Comparison of ENCODE assay signal across 10 cellular contexts in the genomic region with DNA sequence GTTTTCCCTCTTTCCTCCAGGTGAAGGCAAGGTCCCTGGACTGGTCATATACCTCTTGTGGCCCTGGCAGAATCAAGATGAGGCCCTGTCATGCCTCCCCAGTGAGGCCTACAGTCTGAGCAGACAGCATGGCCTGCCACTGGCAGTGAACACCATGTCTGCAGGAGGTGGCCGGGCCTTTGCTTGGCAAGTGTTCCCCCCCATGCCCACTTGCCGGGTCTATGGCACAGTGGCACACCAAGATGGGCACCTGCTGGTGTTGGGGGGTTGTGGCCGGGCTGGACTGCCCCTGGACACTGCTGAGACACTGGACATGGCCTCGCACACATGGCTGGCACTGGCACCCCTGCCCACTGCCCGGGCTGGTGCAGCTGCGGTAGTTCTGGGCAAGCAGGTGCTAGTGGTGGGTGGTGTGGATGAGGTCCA. TPM values are rescaled to one million over a fixed set of nuclear protein-coding genes. Genes with fewer than 3 reads are reported as not detected.
DNase-seq lines count a peak whose midpoint lies in the region; ATAC-seq and TF ChIP-seq lines count a peak whose summit lies in the region.
"Had no signal": no experiment of that assay in that cellular context is flagged by ENCODE, and none has a peak within 500 bp of the region (broad histone marks: within the 10 kb centered on the region; RNA-seq: fewer than 3 reads in every experiment).

No MANE protein-coding gene starts in this region.

- no peak for TF ChIP-seq EP300 in suprapubic skin (IDR thresholded peaks at IDR 0.05)

- H2BK12ac ChIP-seq in mesenchymal stem cell (ENCODE audit: low read length in 2 of 2) = peak overlapping the region in 1 of 2 experiments; percentile 85

- H3K4me1 ChIP-seq in IMR-90 (ENCODE audit: control insufficient read depth, insufficient read depth, low read length) (peaks cover 23% of the 10 kb centered on the region), mesenchymal stem cell (ENCODE audit: control insufficient read depth, insufficient read depth, low read depth, low read length) (peaks cover 30% of the 10 kb centered on the region), suprapubic skin (peaks cover 41% of the 10 kb centered on the region)

- intact Hi-C loops in IMR-90 (cut with micrococcal nuclease) = loop anchor here (5.0 kb wide), 1 partner anchor 125 kb away; no protein-coding TSS in a partner anchor

- TF ChIP-seq POLR2A in IMR-90 (IDR thresholded peaks at IDR 0.05; ENCODE audit: low read depth, low read length) (no peak), suprapubic skin (IDR thresholded peaks at IDR 0.05) (no peak)

- H2BK5ac ChIP-seq in IMR-90 (ENCODE audit: low read depth, low read length, poor library complexity, severe bottlenecking) = peak overlapping the region; percentile 28
- H2BK5ac ChIP-seq in mesenchymal stem cell (ENCODE audit: low read depth, low read length, poor library complexity, severe bottlenecking) = no peak overlapping the region

- H4K8ac ChIP-seq in IMR-90 (ENCODE audit: low read depth in 2 of 2, low read length in 2 of 2) (no peak overlapping the region), mesenchymal stem cell (ENCODE audit: low read length) (peak overlapping the region; percentile 8)

- H2BK20ac ChIP-seq in IMR-90 (ENCODE audit: low read depth, low read length) = no peak overlapping the region

- H3K36me3 Mint-ChIP-seq in chondrocyte (ENCODE audit: low read depth) = peaks cover 3% of the 10 kb centered on the region

- dilution Hi-C loops in IMR-90 (cut with HindIII; ENCODE audit: low sequenced_read_pairs, unreplicated experiment) = no loop called here

- H3K23ac ChIP-seq in IMR-90 (ENCODE audit: low read depth, low read length) (0 out of 2 replicates have a peak overlapping the region, but pooled peaks have one; percentile 16), mesenchymal stem cell (ENCODE audit: low read length in 2 of 2) (peak overlapping the region in 1 of 2 experiments; percentile 1)

- H3K4me1 Mint-ChIP-seq in chondrocyte (ENCODE audit: low read depth) = peaks cover 31% of the 10 kb centered on the region

- TF ChIP-seq RAD21 in IMR-90 (IDR thresholded peaks at IDR 0.05; ENCODE audit: low read length) = no peak

- TF ChIP-seq CTCF in IMR-90 (conservative IDR thresholded peaks at IDR 0.05; ENCODE audit: low read depth, low read length) (no peak), chondrocyte (IDR thresholded peaks at IDR 0.05) (no peak), suprapubic skin (IDR thresholded peaks at IDR 0.05) (no peak)

- H3K27me3 Mint-ChIP-seq in chondrocyte (ENCODE audit: low read depth) = no peaks in the 10 kb centered on the region

- H3K27ac ChIP-seq in IMR-90 (ENCODE audit: insufficient read depth, low read length) (no peak overlapping the region), mesenchymal stem cell (ENCODE audit: low read length, poor library complexity, severe bottlenecking) (no peak overlapping the region), suprapubic skin (no peak overlapping the region)

- peak overlapping the region; percentile 74 for H3K27ac Mint-ChIP-seq in chondrocyte (ENCODE audit: unreplicated experiment)

- H3K4ac ChIP-seq in IMR-90 (ENCODE audit: low read depth, low read length) (peak overlapping the region; percentile 48), mesenchymal stem cell (ENCODE audit: low read depth in 1 of 2, low read length in 2 of 2) (peak overlapping the region; percentile 3 to 56)

- peak overlapping the region; percentile 96 for H2AK9ac ChIP-seq in IMR-90 (replicated peaks; ENCODE audit: low read depth, low read length, poor library complexity)

- BruUV-seq in IMR-90 (replicated peaks; lab: Mats Ljungman, UMichigan) = no TSS peak

- CTCF ChIA-PET in IMR-90 (lab: Yijun Ruan, JAX) = no interaction called here

- 0 out of 2 replicates have a peak overlapping the region, but pooled peaks have one; percentile 50 for H3K4me3 ChIP-seq in IMR-90 (ENCODE audit: insufficient read depth, low read depth, low read length)
- H3K4me3 ChIP-seq in mesenchymal stem cell (ENCODE audit: insufficient read depth in 1 of 2, low read depth in 1 of 2, low read length in 2 of 2) = peak overlapping the region in 1 of 2 experiments; percentile 92
- peak overlapping the region; percentile 80 for H3K4me3 ChIP-seq in suprapubic skin

- no peaks in the 10 kb centered on the region for H3K9me3 Mint-ChIP-seq in chondrocyte (ENCODE audit: low read depth)
- H3K9me3 Mint-ChIP-seq: activated T-cell treated with anti-CD3 and anti-CD28 coated beads, Interleukin-2, amount 50 U/mL, for 4 hours had no signal

- H4K5ac ChIP-seq in IMR-90 (ENCODE audit: low read depth, low read length) = no peak overlapping the region

- H3K9me1 ChIP-seq in IMR-90 (ENCODE audit: insufficient read depth, low read length) = peaks cover 24% of the 10 kb centered on the region

- H3K14ac ChIP-seq in IMR-90 (replicated peaks; ENCODE audit: low read depth, low read length) (no peak overlapping the region), mesenchymal stem cell (ENCODE audit: low read length in 2 of 2) (peak overlapping the region in 1 of 2 experiments; percentile 23)

- no peak for DNase-seq in IMR-90
- DNase-seq in chondrocyte (ENCODE audit: low spot score) = no peak
- DNase-seq in mesenchymal stem cell = no peak
- DNase-seq in suprapubic skin (ENCODE audit: low spot score in 2 of 2) = no peak
- no peak for DNase-seq in pons (ENCODE audit: low spot score)
- DNase-seq in HPDE6-E6E7 (ENCODE audit: extremely low spot score) = no peak
- DNase-seq in activated CD8-positive, alpha-beta memory T cell treated with anti-CD3 and anti-CD28 coated beads, Interleukin-2, amount 50 U/mL, for 48 hours = no peak
- no peak for DNase-seq in SW480 (ENCODE audit: low spot score)
- DNase-seq: activated T-cell treated with anti-CD3 and anti-CD28 coated beads, Interleukin-2, amount 50 U/mL, for 4 hours; SIG-M5 had no signal

- H3K79me1 ChIP-seq in IMR-90 (ENCODE audit: low read depth in 1 of 2, low read length in 2 of 2) = peaks cover 12 to 41% of the 10 kb centered on the region in 2 experiments; a peak in 3 of 4 replicates
- peaks cover 19% of the 10 kb centered on the region for H3K79me1 ChIP-seq in mesenchymal stem cell (replicated peaks; ENCODE audit: low read length, poor library complexity, severe bottlenecking)

- H2BK120ac ChIP-seq in IMR-90 (ENCODE audit: low read depth, low read length) (no peak overlapping the region), mesenchymal stem cell (ENCODE audit: low read depth, low read length) (peak overlapping the region; percentile 85)

- no peak overlapping the region for H3K18ac ChIP-seq in IMR-90 (ENCODE audit: low read depth, low read length)
- peak overlapping the region; percentile 4 to 48 for H3K18ac ChIP-seq in mesenchymal stem cell (ENCODE audit: low read depth in 1 of 2, low read length in 2 of 2)

- 100% methylated on average over 1 of the region's 6 CpGs; no CpG with 5 or more reads in 1 of the 2 experiments for WGBS in IMR-90 (ENCODE audit: extremely low coverage in 2 of 2, insufficient read length in 1 of 2), 2 experiments
- WGBS in mesenchymal stem cell = 96% methylated on average over 6 of the region's 6 CpGs
- WGBS in suprapubic skin = 47% methylated on average over 5 of the region's 6 CpGs

- no peak overlapping the region for H4K91ac ChIP-seq in IMR-90 (ENCODE audit: insufficient read depth, low read depth, low read length)
- H4K91ac ChIP-seq in mesenchymal stem cell (ENCODE audit: low read length) = peak overlapping the region; percentile 52

- H2AFZ ChIP-seq in IMR-90 (replicated peaks; ENCODE audit: low read length, poor library complexity) (peak overlapping the region; percentile 69), mesenchymal stem cell (ENCODE audit: low read depth, low read length) (no peak overlapping the region)

- H4K20me1 ChIP-seq in IMR-90 (ENCODE audit: insufficient read depth, low read length) = no peaks in the 10 kb centered on the region

- H3K9me3 ChIP-seq in IMR-90 (ENCODE audit: control insufficient read depth, insufficient read depth, low read length) (no peaks in the 10 kb centered on the region), mesenchymal stem cell (ENCODE audit: control insufficient read depth, low read length) (no peaks in the 10 kb centered on the region), suprapubic skin (no peaks in the 10 kb centered on the region)

- H2AK5ac ChIP-seq in IMR-90 (ENCODE audit: low read depth, low read length) (peak overlapping the region; percentile 58; the same call in 1 of the 2 replicates), mesenchymal stem cell (ENCODE audit: low read length, severe bottlenecking) (no peak overlapping the region)

- H3K56ac ChIP-seq in IMR-90 (ENCODE audit: extremely low read depth, insufficient read depth, low read length) = no peak overlapping the region

- POLR2A ChIA-PET in IMR-90 (lab: Charles Lee; ENCODE audit: unreplicated experiment) = no interaction called here

- no peak for ATAC-seq in IMR-90 (ENCODE audit: low read depth)
- ATAC-seq: activated T-cell treated with anti-CD3 and anti-CD28 coated beads, Interleukin-2, amount 50 U/mL, for 4 hours had no signal

- H2BK15ac ChIP-seq in IMR-90 (ENCODE audit: low read depth, low read length) (no peak overlapping the region), mesenchymal stem cell (ENCODE audit: low read depth, poor library complexity, severe bottlenecking) (peak overlapping the region; percentile 44)

- peak overlapping the region; percentile 81 for H3K4me2 ChIP-seq in IMR-90 (ENCODE audit: low read depth, low read length)
- H3K4me2 ChIP-seq in mesenchymal stem cell (ENCODE audit: low read length, poor library complexity, severe bottlenecking) = peak overlapping the region; percentile 64

- H3K27me3 ChIP-seq in IMR-90 (ENCODE audit: control insufficient read depth, insufficient read depth, low read length) (no peaks in the 10 kb centered on the region), mesenchymal stem cell (ENCODE audit: control insufficient read depth in 1 of 2, insufficient read depth in 1 of 2, low read length in 2 of 2) (no peaks in the 10 kb centered on the region), suprapubic skin (no peaks in the 10 kb centered on the region)

- in situ Hi-C loops in IMR-90 (cut with MboI; ENCODE audit: low sequenced_read_pairs) = loop anchor here (25.0 kb wide), 1 partner anchor 265 kb away; the partner anchor contains the start of gene NICN1

- peaks cover 17% of the 10 kb centered on the region; the same call in 1 of the 2 replicates for H3K36me3 ChIP-seq in IMR-90 (ENCODE audit: control insufficient read depth, insufficient read depth, low read length)
- H3K36me3 ChIP-seq in mesenchymal stem cell (ENCODE audit: control insufficient read depth in 1 of 2, insufficient read depth in 2 of 2, low read depth in 1 of 2, low read length in 2 of 2) = peaks cover 32 to 43% of the 10 kb centered on the region in 2 experiments
- peaks cover 36% of the 10 kb centered on the region for H3K36me3 ChIP-seq in suprapubic skin

- peak overlapping the region; percentile 8; the same call in 1 of the 2 replicates for H3K9ac ChIP-seq in IMR-90 (ENCODE audit: low read depth, low read length)
- H3K9ac ChIP-seq in mesenchymal stem cell (ENCODE audit: low read length) = peak overlapping the region; percentile 94

- peak overlapping the region; percentile 90 for H3K4me3 Mint-ChIP-seq in chondrocyte (ENCODE audit: unreplicated experiment)

RNA-seq across cellular contexts. Expression of gene KLHDC8B, which starts 1.2 kb away (rescaled TPM):
- total RNA-seq in IMR-90 (2012; rRNA removed) (16.1 and 16.5 TPM in 2 replicates), chondrocyte (15.6 to 40.8 TPM (median 35.1 TPM) in 3 replicates), suprapubic skin (10 to 100 TPM; 53.1 to 63.6 (median 59.3) TPM)
- polyA plus RNA-seq in IMR-90 (2012; rRNA removed) = 16.3 and 17.4 TPM in 2 replicates
- 18.0 and 20.1 TPM in 2 replicates for polyA plus RNA-seq in IMR-90 (2012; cell fraction: cytosol; rRNA removed)
- 33.2 and 39.4 TPM in 2 replicates for polyA plus RNA-seq in IMR-90 (2012; cell fraction: nucleus; rRNA removed; ENCODE audit: low replicate concordance)
- 20.6 TPM for polyA plus RNA-seq in mesenchymal stem cell (2013, experiment 1 of 2)
- 21.5 TPM for polyA plus RNA-seq in mesenchymal stem cell (2013, experiment 2 of 2)

RNA-seq across cellular contexts. Expression of gene CCDC71, which starts 6.5 kb away (rescaled TPM):
- total RNA-seq in IMR-90 (2012; rRNA removed) = 28.3 and 29.4 TPM in 2 replicates
- polyA plus RNA-seq in IMR-90 (2012; rRNA removed) = 35.9 and 38.6 TPM in 2 replicates
- 30.2 and 39.2 TPM in 2 replicates for polyA plus RNA-seq in IMR-90 (2012; cell fraction: cytosol; rRNA removed)
- polyA plus RNA-seq in IMR-90 (2012; cell fraction: nucleus; rRNA removed; ENCODE audit: low replicate concordance) = 15.4 and 25.4 TPM in 2 replicates
- 18.1 to 19.4 TPM (median 18.7 TPM) in 3 replicates for total RNA-seq in chondrocyte
- 16.8 TPM for polyA plus RNA-seq in mesenchymal stem cell (2013, experiment 1 of 2)
- 17.0 TPM for polyA plus RNA-seq in mesenchymal stem cell (2013, experiment 2 of 2)
- 10 to 100 TPM; 29.0 to 48.2 (median 35.3) TPM for total RNA-seq in suprapubic skin

RNA-seq across cellular contexts. Expression of gene LAMB2, which starts 39.8 kb away (rescaled TPM):
- 179 and 213 TPM in 2 replicates for total RNA-seq in IMR-90 (2012; rRNA removed)
- polyA plus RNA-seq in IMR-90 (2012; rRNA removed) = 526 and 570 TPM in 2 replicates
- 340 and 377 TPM in 2 replicates for polyA plus RNA-seq in IMR-90 (2012; cell fraction: cytosol; rRNA removed)
- 2,321 and 3,633 TPM in 2 replicates for polyA plus RNA-seq in IMR-90 (2012; cell fraction: nucleus; rRNA removed; ENCODE audit: low replicate concordance)
- 824 to 1,096 TPM (median 1,075 TPM) in 3 replicates for total RNA-seq in chondrocyte
- polyA plus RNA-seq in mesenchymal stem cell (2013, experiment 1 of 2) = 406 TPM
- polyA plus RNA-seq in mesenchymal stem cell (2013, experiment 2 of 2) = 386 TPM
- total RNA-seq in suprapubic skin = 100 to 1,000 TPM; 333 to 563 (median 501) TPM

RNA-seq across cellular contexts. Expression of gene USP19, which starts 52.0 kb away (rescaled TPM):
- total RNA-seq in IMR-90 (2012; rRNA removed) = 22.5 and 24.7 TPM in 2 replicates
- 39.7 and 44.0 TPM in 2 replicates for polyA plus RNA-seq in IMR-90 (2012; rRNA removed)
- polyA plus RNA-seq in IMR-90 (2012; cell fraction: cytosol; rRNA removed) = 16.0 and 29.4 TPM in 2 replicates
- 76.7 and 128 TPM in 2 replicates for polyA plus RNA-seq in IMR-90 (2012; cell fraction: nucleus; rRNA removed; ENCODE audit: low replicate concordance)
- total RNA-seq in chondrocyte = 34.2 to 43.4 TPM (median 35.6 TPM) in 3 replicates
- 14.9 TPM for polyA plus RNA-seq in mesenchymal stem cell (2013, experiment 1 of 2)
- polyA plus RNA-seq in mesenchymal stem cell (2013, experiment 2 of 2) = 14.3 TPM
- 10 to 100 TPM; 46.1 to 82.1 (median 76.0) TPM for total RNA-seq in suprapubic skin
